In the genomic region with DNA sequence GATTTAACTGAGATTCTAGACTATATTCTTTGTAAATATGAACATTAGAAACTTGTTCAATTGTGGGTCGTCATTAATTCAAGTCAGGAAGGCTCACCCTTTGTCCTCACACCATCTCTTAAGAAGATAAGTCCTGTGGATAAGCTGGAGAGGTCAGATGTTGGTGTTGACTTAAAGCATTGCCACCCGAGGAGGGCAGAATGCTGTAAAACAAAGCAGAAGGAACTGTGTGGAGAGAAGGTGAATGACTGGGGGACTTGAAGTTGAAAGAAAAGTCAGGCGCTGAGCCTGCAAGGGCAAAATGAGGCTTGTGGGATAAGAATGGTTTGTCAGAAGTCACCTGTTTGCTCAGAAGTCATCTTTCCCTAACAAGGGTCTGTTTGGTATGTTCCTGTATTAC, we compare ENCODE assay signal across 20 cellular contexts. TPM values are rescaled to one million over a fixed set of nuclear protein-coding genes. Genes with fewer than 3 reads are reported as not detected.
DNase-seq lines count a peak whose midpoint lies in the region; ATAC-seq and TF ChIP-seq lines count a peak whose summit lies in the region.
"Had no signal": no experiment of that assay in that cellular context is flagged by ENCODE, and none has a peak within 500 bp of the region (broad histone marks: within the 10 kb centered on the region; RNA-seq: fewer than 3 reads in every experiment).

No MANE protein-coding gene starts in this region.

- TF ChIP-seq CTCF in GM23338 (conservative IDR thresholded peaks at IDR 0.05; ENCODE audit: low read depth in 2 of 2) (peak in 1 of 2 experiments; percentile 19; a peak in 2 of 4 replicates), retinal pigment epithelial cell (conservative IDR thresholded peaks at IDR 0.05; ENCODE audit: low read depth, low read length) (peak; percentile 2)

- no peak overlapping the region for H2AFZ ChIP-seq in GM23338

- H3K36me3 ChIP-seq in GM23338 (ENCODE audit: insufficient read depth) = no peaks in the 10 kb centered on the region
- H3K36me3 ChIP-seq: gastroesophageal sphincter, left ventricle myocardium inferior, right lobe of liver had no signal

- H3K27me3 ChIP-seq in GM23338 (ENCODE audit: insufficient read depth) = no peaks in the 10 kb centered on the region
- H3K27me3 ChIP-seq: gastroesophageal sphincter, right lobe of liver had no signal

- H3K27ac Mint-ChIP-seq in GM23338 = peak overlapping the region; percentile 78
- H3K27ac Mint-ChIP-seq: activated T-helper 1 cell treated with anti-CD3 and anti-CD28 coated beads, Interleukin-12 subunit alpha, Interleukin-12 subunit beta, Interleukin-2, Interleukin-4 antibody, amounts not matched to agents 30 ng/mL and 10 ng/mL and 1 ng/mL, durations not matched to agents 14 hours and 24 hours and 36 hours had no signal

- DNase-seq in GM23338 (ENCODE audit: low spot score) = peak; percentile 74
- peak; percentile 96 for DNase-seq in NCI-H69 (lab: John Stamatoyannopoulos, UW)
- DNase-seq in iPS DF 4.7 (ENCODE audit: extremely low read depth, low spot score) = peak; percentile 28
- DNase-seq in retinal pigment epithelial cell (ENCODE audit: low read depth) = no peak
- no peak for DNase-seq in activated effector memory CD4-positive, alpha-beta T cell treated with Interleukin-2 at 50 U/mL for 16 hours
- DNase-seq: activated CD8-positive, alpha-beta memory T cell treated with anti-CD3 and anti-CD28 coated beads for 24 hours; EL; GOT3; left ventricle myocardium inferior; occipital lobe; right lobe of liver; RPMI8226; SK-N-SH; stimulated activated naive CD4-positive, alpha-beta T cell; T-helper 9 cell had no signal

- peak overlapping the region; percentile 41; the same call in 1 of the 2 replicates for H3K27ac ChIP-seq in GM23338 (ENCODE audit: low read depth)
- H3K27ac ChIP-seq: gastroesophageal sphincter, left ventricle myocardium inferior, right lobe of liver had no signal

- H3F3A ChIP-seq in GM23338 (replicated peaks; ENCODE audit: low read depth) = no peaks in the 10 kb centered on the region

- no peaks in the 10 kb centered on the region for H3K36me3 Mint-ChIP-seq in GM23338 (ENCODE audit: low read depth)

- no peaks in the 10 kb centered on the region for H3K27me3 Mint-ChIP-seq in GM23338 (ENCODE audit: insufficient read depth, low read depth, poor library complexity)

- no peaks in the 10 kb centered on the region for H3K9me3 Mint-ChIP-seq in GM23338
- H3K9me3 Mint-ChIP-seq: activated T-helper 1 cell treated with anti-CD3 and anti-CD28 coated beads, Interleukin-12 subunit alpha, Interleukin-12 subunit beta, Interleukin-2, Interleukin-4 antibody, amounts not matched to agents 30 ng/mL and 10 ng/mL and 1 ng/mL, durations not matched to agents 14 hours and 24 hours and 36 hours had no signal

- no peaks in the 10 kb centered on the region for H3K79me2 ChIP-seq in GM23338 (replicated peaks; ENCODE audit: insufficient read depth)

- peak overlapping the region; percentile 6; the same call in 1 of the 3 replicates for H3K4me3 Mint-ChIP-seq in GM23338
- H3K4me3 Mint-ChIP-seq: activated T-helper 1 cell treated with anti-CD3 and anti-CD28 coated beads, Interleukin-12 subunit alpha, Interleukin-12 subunit beta, Interleukin-2, Interleukin-4 antibody, amounts not matched to agents 30 ng/mL and 10 ng/mL and 1 ng/mL, durations not matched to agents 14 hours and 24 hours and 36 hours had no signal

- no peaks in the 10 kb centered on the region for H4K20me1 ChIP-seq in GM23338 (replicated peaks; ENCODE audit: insufficient read depth)

- ATAC-seq in GM23338 = peak; percentile 97
- ATAC-seq in HG03196 (IDR thresholded peaks at IDR 0.05; ENCODE audit: unreplicated experiment) = no peak
- no peak for ATAC-seq in GM21528 (IDR thresholded peaks at IDR 0.05; ENCODE audit: low FRiP score, unreplicated experiment)
- ATAC-seq: esophagus mucosa, gastroesophageal sphincter, right lobe of liver had no signal

- no peaks in the 10 kb centered on the region for H3K9me2 ChIP-seq in GM23338 (ENCODE audit: insufficient read depth)
- H3K9me2 ChIP-seq: SK-N-SH had no signal

- H3K4me1 ChIP-seq in GM23338 (ENCODE audit: insufficient read depth) = peaks cover 44% of the 10 kb centered on the region
- H3K4me1 ChIP-seq: right lobe of liver had no signal

- peak overlapping the region; percentile 63 for H3K4me2 ChIP-seq in GM23338
- H3K4me2 ChIP-seq: SK-N-SH had no signal

- H3K4me1 Mint-ChIP-seq in GM23338 = peaks cover 46% of the 10 kb centered on the region

- H3K4me3 ChIP-seq in GM23338 (no peak overlapping the region), retinal pigment epithelial cell (ENCODE audit: low read length) (no peak overlapping the region)
- H3K4me3 ChIP-seq: gastroesophageal sphincter, left ventricle myocardium inferior, right lobe of liver had no signal

TF ChIP-seq in GM23338, 12 proteins besides CTCF, POLR2A, EP300 and RAD21:
- TF ChIP-seq ZNF114 (CRISPR knock-in tag; IDR thresholded peaks at IDR 0.05) = no peak
- no peak for TF ChIP-seq STAT1 (IDR thresholded peaks at IDR 0.05; ENCODE audit: unreplicated experiment)
- TF ChIP-seq, protein P1, sequence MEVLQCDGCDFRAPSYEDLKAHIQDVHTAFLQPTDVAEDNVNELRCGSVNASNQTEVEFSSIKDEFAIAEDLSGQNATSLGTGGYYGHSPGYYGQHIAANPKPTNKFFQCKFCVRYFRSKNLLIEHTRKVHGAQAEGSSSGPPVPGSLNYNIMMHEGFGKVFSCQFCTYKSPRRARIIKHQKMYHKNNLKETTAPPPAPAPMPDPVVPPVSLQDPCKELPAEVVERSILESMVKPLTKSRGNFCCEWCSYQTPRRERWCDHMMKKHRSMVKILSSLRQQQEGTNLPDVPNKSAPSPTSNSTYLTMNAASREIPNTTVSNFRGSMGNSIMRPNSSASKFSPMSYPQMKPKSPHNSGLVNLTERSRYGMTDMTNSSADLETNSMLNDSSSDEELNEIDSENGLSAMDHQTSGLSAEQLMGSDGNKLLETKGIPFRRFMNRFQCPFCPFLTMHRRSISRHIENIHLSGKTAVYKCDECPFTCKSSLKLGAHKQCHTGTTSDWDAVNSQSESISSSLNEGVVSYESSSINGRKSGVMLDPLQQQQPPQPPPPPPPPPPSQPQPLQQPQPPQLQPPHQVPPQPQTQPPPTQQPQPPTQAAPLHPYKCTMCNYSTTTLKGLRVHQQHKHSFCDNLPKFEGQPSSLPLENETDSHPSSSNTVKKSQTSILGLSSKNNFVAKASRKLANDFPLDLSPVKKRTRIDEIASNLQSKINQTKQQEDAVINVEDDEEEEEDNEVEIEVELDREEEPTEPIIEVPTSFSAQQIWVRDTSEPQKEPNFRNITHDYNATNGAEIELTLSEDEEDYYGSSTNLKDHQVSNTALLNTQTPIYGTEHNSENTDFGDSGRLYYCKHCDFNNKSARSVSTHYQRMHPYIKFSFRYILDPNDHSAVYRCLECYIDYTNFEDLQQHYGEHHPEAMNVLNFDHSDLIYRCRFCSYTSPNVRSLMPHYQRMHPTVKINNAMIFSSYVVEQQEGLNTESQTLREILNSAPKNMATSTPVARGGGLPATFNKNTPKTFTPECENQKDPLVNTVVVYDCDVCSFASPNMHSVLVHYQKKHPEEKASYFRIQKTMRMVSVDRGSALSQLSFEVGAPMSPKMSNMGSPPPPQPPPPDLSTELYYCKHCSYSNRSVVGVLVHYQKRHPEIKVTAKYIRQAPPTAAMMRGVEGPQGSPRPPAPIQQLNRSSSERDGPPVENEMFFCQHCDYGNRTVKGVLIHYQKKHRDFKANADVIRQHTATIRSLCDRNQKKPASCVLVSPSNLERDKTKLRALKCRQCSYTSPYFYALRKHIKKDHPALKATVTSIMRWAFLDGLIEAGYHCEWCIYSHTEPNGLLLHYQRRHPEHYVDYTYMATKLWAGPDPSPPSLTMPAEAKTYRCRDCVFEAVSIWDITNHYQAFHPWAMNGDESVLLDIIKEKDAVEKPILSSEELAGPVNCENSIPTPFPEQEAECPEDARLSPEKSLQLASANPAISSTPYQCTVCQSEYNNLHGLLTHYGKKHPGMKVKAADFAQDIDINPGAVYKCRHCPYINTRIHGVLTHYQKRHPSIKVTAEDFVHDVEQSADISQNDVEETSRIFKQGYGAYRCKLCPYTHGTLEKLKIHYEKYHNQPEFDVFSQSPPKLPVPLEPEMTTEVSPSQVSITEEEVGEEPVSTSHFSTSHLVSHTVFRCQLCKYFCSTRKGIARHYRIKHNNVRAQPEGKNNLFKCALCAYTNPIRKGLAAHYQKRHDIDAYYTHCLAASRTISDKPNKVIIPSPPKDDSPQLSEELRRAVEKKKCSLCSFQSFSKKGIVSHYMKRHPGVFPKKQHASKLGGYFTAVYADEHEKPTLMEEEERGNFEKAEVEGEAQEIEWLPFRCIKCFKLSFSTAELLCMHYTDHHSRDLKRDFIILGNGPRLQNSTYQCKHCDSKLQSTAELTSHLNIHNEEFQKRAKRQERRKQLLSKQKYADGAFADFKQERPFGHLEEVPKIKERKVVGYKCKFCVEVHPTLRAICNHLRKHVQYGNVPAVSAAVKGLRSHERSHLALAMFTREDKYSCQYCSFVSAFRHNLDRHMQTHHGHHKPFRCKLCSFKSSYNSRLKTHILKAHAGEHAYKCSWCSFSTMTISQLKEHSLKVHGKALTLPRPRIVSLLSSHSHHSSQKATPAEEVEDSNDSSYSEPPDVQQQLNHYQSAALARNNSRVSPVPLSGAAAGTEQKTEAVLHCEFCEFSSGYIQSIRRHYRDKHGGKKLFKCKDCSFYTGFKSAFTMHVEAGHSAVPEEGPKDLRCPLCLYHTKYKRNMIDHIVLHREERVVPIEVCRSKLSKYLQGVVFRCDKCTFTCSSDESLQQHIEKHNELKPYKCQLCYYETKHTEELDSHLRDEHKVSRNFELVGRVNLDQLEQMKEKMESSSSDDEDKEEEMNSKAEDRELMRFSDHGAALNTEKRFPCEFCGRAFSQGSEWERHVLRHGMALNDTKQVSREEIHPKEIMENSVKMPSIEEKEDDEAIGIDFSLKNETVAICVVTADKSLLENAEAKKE (CRISPR knock-in tag; IDR thresholded peaks at IDR 0.05) = peak; percentile 78; the same call in 1 of the 2 replicates
TF ChIP-seq in GM23338: peak in this region for 1.

RNA-seq across cellular contexts. Expression of a gene that starts 9.1 kb away (rescaled TPM):
- total RNA-seq in GM23338 (2014; rRNA removed; shearing (Covaris generic)) = 57.4 and 74.9 TPM in 2 replicates
- polyA plus RNA-seq in GM23338 (2016; fragmentation: Nextera tagmentation; extraction: Ambion mirVana) = 284 and 287 TPM in 2 replicates

Comparison
In these comparisons a context has a peak if more than half of its experiments do, and no peak if none do; other contexts are left out.
1. DNase-seq: peak in GM23338 (single experiment), NCI-H69 (single experiment) and iPS DF 4.7 (single experiment); none in retinal pigment epithelial cell (single experiment) and activated effector memory CD4-positive, alpha-beta T cell treated with Interleukin-2 at 50 U/mL for 16 hours (single experiment).